ENCODE assay signal across 16 cellular contexts in the genomic region with DNA sequence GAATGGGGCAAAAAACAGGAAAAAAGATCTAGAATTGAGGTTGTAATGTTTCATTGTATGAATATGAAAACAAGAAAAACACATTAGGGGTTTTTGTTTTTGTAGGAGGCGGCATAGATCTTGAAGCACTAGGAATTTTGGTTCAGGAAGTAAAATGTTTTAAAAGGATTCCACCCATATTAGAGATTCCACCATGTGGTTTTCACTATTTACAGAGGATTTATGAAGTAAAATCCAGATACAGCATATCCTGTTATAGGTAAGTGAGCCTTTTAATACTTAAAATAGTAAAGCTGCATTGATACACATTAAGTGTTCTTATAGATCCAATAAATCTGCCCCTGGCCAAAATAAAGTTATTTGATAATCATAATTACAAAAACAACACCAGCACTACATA.
"Had no signal": no experiment of that assay in that cellular context is flagged by ENCODE, and none has a peak within 500 bp of the region (broad histone marks: within the 10 kb centered on the region; RNA-seq: fewer than 3 reads in every experiment).

No MANE protein-coding gene starts in this region.

- H3K27me3 ChIP-seq: colonic mucosa, heart left ventricle, neural progenitor cell, thyroid gland, uterus had no signal

- H3K27ac ChIP-seq: colonic mucosa, heart left ventricle, neural progenitor cell, parathyroid adenoma, skin epidermis, uterus, WERI-Rb-1 had no signal

- H3K4me1 Mint-ChIP-seq: activated naive CD4-positive, alpha-beta T cell treated with anti-CD3 and anti-CD28 coated beads, Interleukin-2, amount 10 ng/mL, durations not matched to agents 7 days and 5 days had no signal

- H3K9me3 ChIP-seq: colonic mucosa, heart left ventricle, thyroid gland, uterus had no signal

- H3K36me3 ChIP-seq: colonic mucosa, neural progenitor cell, uterus, WERI-Rb-1 had no signal

- H3K4me1 ChIP-seq: colonic mucosa, parathyroid adenoma had no signal

- H3K27ac Mint-ChIP-seq: activated CD8-positive, alpha-beta T cell treated with anti-CD3 and anti-CD28 coated beads for 36 hours; activated naive CD4-positive, alpha-beta T cell treated with anti-CD3 and anti-CD28 coated beads, Interleukin-2, amount 10 ng/mL, durations not matched to agents 7 days and 5 days; neural progenitor cell; T-cell had no signal

- H3K27me3 Mint-ChIP-seq: activated CD8-positive, alpha-beta T cell treated with anti-CD3 and anti-CD28 coated beads for 36 hours; activated naive CD4-positive, alpha-beta T cell treated with anti-CD3 and anti-CD28 coated beads, Interleukin-2, amount 10 ng/mL, durations not matched to agents 7 days and 5 days; T-cell had no signal

- H3K4me3 ChIP-seq: colonic mucosa, heart left ventricle, neural progenitor cell, skin epidermis, thyroid gland, uterus had no signal

- H3K4me3 Mint-ChIP-seq: activated CD8-positive, alpha-beta T cell treated with anti-CD3 and anti-CD28 coated beads for 36 hours; activated naive CD4-positive, alpha-beta T cell treated with anti-CD3 and anti-CD28 coated beads, Interleukin-2, amount 10 ng/mL, durations not matched to agents 7 days and 5 days; neural progenitor cell; T-cell had no signal

- ATAC-seq: activated CD8-positive, alpha-beta T cell treated with anti-CD3 and anti-CD28 coated beads for 36 hours; T-cell had no signal

- H2AFZ ChIP-seq: neural progenitor cell, parathyroid adenoma had no signal

- H3K79me2 ChIP-seq: parathyroid adenoma had no signal

- H3K4me2 ChIP-seq: neural progenitor cell had no signal

- DNase-seq: activated CD4-positive, alpha-beta T cell treated with anti-CD3 and anti-CD28 coated beads for 4 hours; activated CD8-positive, alpha-beta memory T cell treated with anti-CD3 and anti-CD28 coated beads, Interleukin-2, amount 50 U/mL, for 4 hours; activated CD8-positive, alpha-beta T cell treated with anti-CD3 and anti-CD28 coated beads for 36 hours; activated naive CD4-positive, alpha-beta T cell treated with anti-CD3 and anti-CD28 coated beads, Interleukin-2, amount 10 ng/mL, durations not matched to agents 7 days and 5 days; anterior cingulate cortex; colonic mucosa; effector CD8-positive, alpha-beta T cell; heart left ventricle; islet precursor cell; T-cell; uterus; WERI-Rb-1 had no signal

- H3K9me3 Mint-ChIP-seq: activated CD8-positive, alpha-beta T cell treated with anti-CD3 and anti-CD28 coated beads for 36 hours; activated naive CD4-positive, alpha-beta T cell treated with anti-CD3 and anti-CD28 coated beads, Interleukin-2, amount 10 ng/mL, durations not matched to agents 7 days and 5 days; neural progenitor cell; T-cell had no signal

- H3K9ac ChIP-seq: neural progenitor cell, parathyroid adenoma had no signal
